In the genomic region with DNA sequence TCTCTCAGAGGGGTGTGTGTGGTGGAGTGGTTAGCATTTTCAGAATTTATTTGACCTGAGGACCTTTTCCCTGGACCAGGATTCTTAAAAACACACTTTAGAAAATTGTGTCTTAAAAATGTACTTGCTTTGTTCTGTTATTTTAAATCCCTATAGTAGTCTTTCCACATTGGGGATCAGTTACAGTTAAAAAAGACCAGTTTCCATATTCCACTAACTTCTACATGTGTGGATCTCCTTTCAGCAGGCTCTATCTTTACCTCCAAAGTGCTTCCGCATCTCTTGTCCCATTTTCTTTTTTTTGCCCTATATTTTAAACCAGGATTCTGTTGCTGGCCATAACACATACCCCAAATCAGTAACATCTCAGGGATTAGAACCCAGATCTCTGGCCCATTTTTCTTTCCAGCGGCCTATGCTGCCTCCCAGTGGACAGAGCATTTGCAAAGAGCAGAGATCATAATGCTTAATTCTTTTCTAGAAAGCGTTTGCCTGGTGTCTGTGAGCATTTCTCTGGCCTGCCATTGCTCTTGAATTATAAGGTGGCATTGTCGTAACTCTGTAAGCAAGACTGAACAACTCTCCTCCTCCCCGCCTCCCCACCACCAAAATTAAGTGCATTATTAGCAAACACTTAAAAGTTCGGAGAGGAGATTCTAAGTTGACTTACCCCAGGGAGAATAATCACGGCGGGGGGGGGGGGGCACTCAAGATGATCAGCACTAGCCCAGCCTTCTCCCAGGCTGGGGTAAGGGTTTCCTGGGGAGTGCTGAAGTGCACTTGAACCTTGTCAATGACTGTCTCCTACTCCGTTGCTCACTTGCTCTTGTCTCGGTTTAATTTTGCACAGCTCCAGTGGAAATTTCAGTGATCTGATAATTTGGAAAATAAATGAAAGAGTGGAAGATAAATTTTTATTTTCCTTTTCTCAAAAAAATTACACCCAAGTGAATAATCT, we compare ENCODE assay signal across 9 cellular contexts. TPM values are rescaled to one million over a fixed set of nuclear protein-coding genes. Genes with fewer than 3 reads are reported as not detected.
DNase-seq lines count a peak whose midpoint lies in the region; ATAC-seq and TF ChIP-seq lines count a peak whose summit lies in the region.
"Had no signal": no experiment of that assay in that cellular context is flagged by ENCODE, and none has a peak within 500 bp of the region (broad histone marks: within the 10 kb centered on the region; RNA-seq: fewer than 3 reads in every experiment).

No MANE protein-coding gene starts in this region.

- peaks cover 0 to 7% (median 0%) of the 10 kb centered on the region in 9 donors for H3K36me3 ChIP-seq in heart right ventricle
- no peaks in the 10 kb centered on the region for H3K36me3 ChIP-seq in hepatocyte (replicated peaks; ENCODE audit: insufficient read depth, low read depth)
- H3K36me3 ChIP-seq in vagina = no peaks in the 10 kb centered on the region

- no peak for TF ChIP-seq POLR2A in vagina (IDR thresholded peaks at IDR 0.05)

- DNase-seq in heart right ventricle (no peak), left ventricle myocardium superior (no peak), RPMI7951 (ENCODE audit: low read depth) (peak; percentile 21), hepatocyte (ENCODE audit: low spot score) (no peak), vagina (ENCODE audit: extremely low spot score in 2 of 2) (no peak)
- DNase-seq: naive B cell had no signal

- H3K79me2 ChIP-seq in hepatocyte = peaks cover 97% of the 10 kb centered on the region

- 52 to 73% methylated on average over 9 to 10 of the region's 10 CpGs for WGBS in heart right ventricle, 2 donors
- whole genome bisulfite sequencing in hepatocyte (ENCODE audit: low lambda C conversion rate, missing lambda C conversion rate) = 80% methylated on average over 8 of the region's 10 CpGs

- H3K9me3 ChIP-seq in heart right ventricle (no peaks in the 10 kb centered on the region), hepatocyte (ENCODE audit: low read depth) (no peaks in the 10 kb centered on the region), vagina (no peaks in the 10 kb centered on the region)

- ATAC-seq in heart right ventricle = no peak
- no peak for ATAC-seq in left ventricle myocardium superior
- no peak for ATAC-seq in GM21723 (IDR thresholded peaks at IDR 0.05; ENCODE audit: unreplicated experiment)
- no peak for ATAC-seq in GM19023 (IDR thresholded peaks at IDR 0.05; ENCODE audit: unreplicated experiment)
- ATAC-seq in HG03469 (IDR thresholded peaks at IDR 0.05; ENCODE audit: unreplicated experiment) = no peak

- H3K9me2 ChIP-seq in hepatocyte (replicated peaks; ENCODE audit: insufficient read depth) = no peaks in the 10 kb centered on the region

- H3K4me3 ChIP-seq in heart right ventricle = no peak overlapping the region
- H3K4me3 ChIP-seq in hepatocyte = no peak overlapping the region
- no peak overlapping the region for H3K4me3 ChIP-seq in vagina

- peaks cover 3 to 99% (median 61%) of the 10 kb centered on the region in 9 donors for H3K4me1 ChIP-seq in heart right ventricle
- peaks cover 25% of the 10 kb centered on the region for H3K4me1 ChIP-seq in hepatocyte (ENCODE audit: insufficient read depth)
- H3K4me1 ChIP-seq in vagina = peaks cover 95% of the 10 kb centered on the region

- H3K27me3 ChIP-seq in heart right ventricle = no peaks in the 10 kb centered on the region
- H3K27me3 ChIP-seq in hepatocyte = no peaks in the 10 kb centered on the region
- H3K27me3 ChIP-seq in vagina = no peaks in the 10 kb centered on the region

- TF ChIP-seq CTCF in heart right ventricle (IDR thresholded peaks at IDR 0.05) (peak in 8 of 9 donors; percentile 13 to 60 (median 48)), hepatocyte (IDR thresholded peaks at IDR 0.05; ENCODE audit: poor library complexity) (peak; percentile 57), vagina (IDR thresholded peaks at IDR 0.05) (peak in 2 of 3 experiments; percentile 9 to 32)

- intact Hi-C loops in heart right ventricle (cut with DNase I) (loop anchor here in 6 of 10 donors (5.0 to 10.0 kb wide), 6 partner anchors 53 to 176 kb away; no protein-coding TSS in a partner anchor), left ventricle myocardium superior (cut with micrococcal nuclease) (no loop called here), vagina (cut with DNase I) (loop anchor here (10.0 kb wide), 2 partner anchors 53 to 1083 kb away; no protein-coding TSS in a partner anchor)

- H3K4me2 ChIP-seq in hepatocyte = no peak overlapping the region

- H4K20me1 ChIP-seq in hepatocyte (ENCODE audit: insufficient read depth, poor library complexity, severe bottlenecking) = peaks cover 4% of the 10 kb centered on the region

- no peak overlapping the region for H2AFZ ChIP-seq in hepatocyte

- peak overlapping the region in 3 of 10 donors; percentile 11 to 32 (median 11) for H3K27ac ChIP-seq in heart right ventricle
- no peak overlapping the region for H3K27ac ChIP-seq in hepatocyte
- peak overlapping the region; percentile 48 for H3K27ac ChIP-seq in vagina

RNA-seq across cellular contexts. Expression of a gene that starts 58.9 kb away (rescaled TPM):
- total RNA-seq in heart right ventricle (10 to 100 TPM; 53.3 to 91.8 (median 64.4) TPM), left ventricle myocardium superior (69.6 TPM), hepatocyte (61.2 and 61.6 TPM in 2 replicates), vagina (69.0 TPM)
- polyA plus RNA-seq in heart right ventricle (10 to 100 TPM; 13.3 to 17.6 TPM), hepatocyte (14.0 and 14.8 TPM in 2 replicates)
- 1.7 and 2.4 TPM in 2 replicates for total RNA-seq in RPMI7951 (2014; rRNA removed; shearing (Covaris generic))

Comparison
In these comparisons a context has a peak if more than half of its experiments do, and no peak if none do; other contexts are left out.
1. RNA of a gene that starts 58.9 kb away (total RNA-seq): 69.6 TPM in left ventricle myocardium superior (single experiment), 69.0 TPM in vagina (single experiment), 53.3 to 91.8 TPM in heart right ventricle and 61.2 to 61.6 TPM in hepatocyte; 1.7 to 2.4 TPM in RPMI7951; every median in the first group is over 10 times any median in the second.
2. Peak in every context shown above with its lines, with median percentiles within 50 percentile points of each other: CTCF ChIP-seq.